ENCODE assay signal across 8 cellular contexts in genomic region chr3:28575748-28576589, GRCh38.
DNase-seq lines count a peak whose midpoint lies in the region; ATAC-seq and TF ChIP-seq lines count a peak whose summit lies in the region.

No MANE protein-coding gene starts in this region.

- H3K4me2 ChIP-seq in PC-3 (ENCODE audit: low read length), result peak overlapping the region; percentile 70

- no peaks in the 10 kb centered on the region for H3K9me3 ChIP-seq in PC-3 (ENCODE audit: low read length)
- H3K9me3 ChIP-seq in psoas muscle, result no peaks in the 10 kb centered on the region

- CTCF ChIA-PET in GM10248 (lab: Yijun Ruan, JAX) (no interaction called here), PC-3 (lab: Charles Lee) (no interaction called here)

- peak overlapping the region; percentile 33 for H2AFZ ChIP-seq in PC-3 (ENCODE audit: low read length)

- no peaks in the 10 kb centered on the region; the same call in 1 of the 2 replicates for H3K4me1 ChIP-seq in PC-3 (ENCODE audit: insufficient read depth, low read length)
- no peaks in the 10 kb centered on the region for H3K4me1 ChIP-seq in psoas muscle

- H3K9ac ChIP-seq in PC-3 (ENCODE audit: low read length), result no peak overlapping the region

- H3K36me3 Mint-ChIP-seq in CD14-positive monocyte, result peaks cover 0 to 3% of the 10 kb centered on the region in 2 donors
- H3K36me3 Mint-ChIP-seq in activated T-helper 1 cell treated with anti-CD3 and anti-CD28 coated beads, Interleukin-12 subunit alpha, Interleukin-12 subunit beta, Interleukin-2, Interleukin-4 antibody, amounts not matched to agents 30 ng/mL and 10 ng/mL and 1 ng/mL, durations not matched to agents 14 hours and 24 hours and 36 hours (ENCODE audit: low read depth), result no peaks in the 10 kb centered on the region

- ATAC-seq in PC-3 (peak; percentile 79), Right ventricle myocardium superior (ENCODE audit: poor library complexity) (peak; percentile 92), psoas muscle (peak; percentile 78 to 88 (median 82)), HG03457 (IDR thresholded peaks at IDR 0.05; ENCODE audit: unreplicated experiment) (no peak), HG02610 (IDR thresholded peaks at IDR 0.05; ENCODE audit: unreplicated experiment) (no peak)

- H3K4me3 Mint-ChIP-seq in CD14-positive monocyte, result peak overlapping the region in 1 of 2 donors; percentile 82
- no peak overlapping the region for H3K4me3 Mint-ChIP-seq in activated T-helper 1 cell treated with anti-CD3 and anti-CD28 coated beads, Interleukin-12 subunit alpha, Interleukin-12 subunit beta, Interleukin-2, Interleukin-4 antibody, amounts not matched to agents 30 ng/mL and 10 ng/mL and 1 ng/mL, durations not matched to agents 14 hours and 24 hours and 36 hours

- no peaks in the 10 kb centered on the region for H3K9me2 ChIP-seq in PC-3 (replicated peaks; ENCODE audit: low read length)

- H3K27me3 Mint-ChIP-seq in CD14-positive monocyte (ENCODE audit: low read depth in 3 of 3), result peaks cover 41 to 59% (median 50%) of the 10 kb centered on the region in 3 donors
- H3K27me3 Mint-ChIP-seq in activated T-helper 1 cell treated with anti-CD3 and anti-CD28 coated beads, Interleukin-12 subunit alpha, Interleukin-12 subunit beta, Interleukin-2, Interleukin-4 antibody, amounts not matched to agents 30 ng/mL and 10 ng/mL and 1 ng/mL, durations not matched to agents 14 hours and 24 hours and 36 hours (ENCODE audit: insufficient read depth), result peaks cover 45% of the 10 kb centered on the region

- BruUV-seq in PC-3 (replicated peaks; lab: Mats Ljungman, UMichigan), result no TSS peak

- H4K20me1 ChIP-seq in PC-3 (ENCODE audit: low read length), result no peaks in the 10 kb centered on the region

- POLR2A ChIA-PET in GM10248 (lab: Yijun Ruan, JAX) (no interaction called here), PC-3 (lab: Charles Lee; ENCODE audit: unreplicated experiment) (no interaction called here)

- DNase-seq in GM10248 (ENCODE audit: extremely low spot score), result peak; percentile 12
- no peak for DNase-seq in PC-3
- peak; percentile 43 for DNase-seq in Right ventricle myocardium superior
- DNase-seq in psoas muscle, result peak; percentile 49 to 56
- no peak for DNase-seq in CD14-positive monocyte (ENCODE audit: low spot score)
- no peak for DNase-seq in activated T-helper 1 cell treated with anti-CD3 and anti-CD28 coated beads, Interleukin-12 subunit alpha, Interleukin-12 subunit beta, Interleukin-2, Interleukin-4 antibody, amounts not matched to agents 30 ng/mL and 10 ng/mL and 1 ng/mL, durations not matched to agents 14 hours and 24 hours and 36 hours (ENCODE audit: low spot score)

- intact Hi-C loops in PC-3 (cut with micrococcal nuclease) (no loop called here), Right ventricle myocardium superior (cut with DNase I) (no loop called here), psoas muscle (cut with DNase I) (no loop called here), CD14-positive monocyte (cut with micrococcal nuclease) (no loop called here)
- intact Hi-C loops in activated T-helper 1 cell treated with anti-CD3 and anti-CD28 coated beads, Interleukin-12 subunit alpha, Interleukin-12 subunit beta, Interleukin-2, Interleukin-4 antibody, amounts not matched to agents 30 ng/mL and 10 ng/mL and 1 ng/mL, durations not matched to agents 14 hours and 24 hours and 36 hours (cut with micrococcal nuclease), result loop anchor here (5.0 kb wide), 1 partner anchor 859 kb away; no protein-coding TSS in a partner anchor

- no peak overlapping the region for H3K27ac ChIP-seq in PC-3 (ENCODE audit: low read length)
- H3K27ac ChIP-seq in psoas muscle, result no peak overlapping the region

- H3K27me3 ChIP-seq in PC-3 (ENCODE audit: low read length) (peaks cover 98% of the 10 kb centered on the region), psoas muscle (ENCODE audit: insufficient read depth in 3 of 3, low read length in 2 of 3) (no peaks in the 10 kb centered on the region)

- peaks cover 0 to 15% (median 7%) of the 10 kb centered on the region in 7 donors for H3K9me3 Mint-ChIP-seq in CD14-positive monocyte
- no peaks in the 10 kb centered on the region for H3K9me3 Mint-ChIP-seq in activated T-helper 1 cell treated with anti-CD3 and anti-CD28 coated beads, Interleukin-12 subunit alpha, Interleukin-12 subunit beta, Interleukin-2, Interleukin-4 antibody, amounts not matched to agents 30 ng/mL and 10 ng/mL and 1 ng/mL, durations not matched to agents 14 hours and 24 hours and 36 hours

- H3K4me3 ChIP-seq in PC-3 (ENCODE audit: low read length) (peak overlapping the region; percentile 47), psoas muscle (peak overlapping the region; percentile 78)

- TF ChIP-seq CTCF in GM10248 (IDR thresholded peaks at IDR 0.05; ENCODE audit: control extremely low read depth, extremely low read depth, low read depth, missing control alignments) (no peak), PC-3 (conservative IDR thresholded peaks at IDR 0.05; ENCODE audit: low read depth, low read length) (no peak), psoas muscle (IDR thresholded peaks at IDR 0.05) (no peak), CD14-positive monocyte (IDR thresholded peaks at IDR 0.05) (no peak)

- H3K36me3 ChIP-seq in PC-3 (ENCODE audit: low read depth, low read length) (no peaks in the 10 kb centered on the region), psoas muscle (ENCODE audit: insufficient read depth in 1 of 2, low read depth in 1 of 2) (no peaks in the 10 kb centered on the region)

- H3F3A ChIP-seq in PC-3 (ENCODE audit: low read length, unreplicated experiment), result no peaks in the 10 kb centered on the region

- H3K27ac Mint-ChIP-seq in CD14-positive monocyte, result no peak overlapping the region
- H3K27ac Mint-ChIP-seq in activated T-helper 1 cell treated with anti-CD3 and anti-CD28 coated beads, Interleukin-12 subunit alpha, Interleukin-12 subunit beta, Interleukin-2, Interleukin-4 antibody, amounts not matched to agents 30 ng/mL and 10 ng/mL and 1 ng/mL, durations not matched to agents 14 hours and 24 hours and 36 hours, result no peak overlapping the region

- H3K79me2 ChIP-seq in PC-3 (ENCODE audit: low read length), result no peaks in the 10 kb centered on the region

- 1% methylated on average over 34 to 75 of the region's 75 CpGs for WGBS in psoas muscle, 3 donors

- H3K4me1 Mint-ChIP-seq in CD14-positive monocyte, result peaks cover 2% of the 10 kb centered on the region
- H3K4me1 Mint-ChIP-seq in activated T-helper 1 cell treated with anti-CD3 and anti-CD28 coated beads, Interleukin-12 subunit alpha, Interleukin-12 subunit beta, Interleukin-2, Interleukin-4 antibody, amounts not matched to agents 30 ng/mL and 10 ng/mL and 1 ng/mL, durations not matched to agents 14 hours and 24 hours and 36 hours (ENCODE audit: low read depth), result peaks cover 9% of the 10 kb centered on the region

Comparison
In these comparisons a context has a peak if more than half of its experiments do, and no peak if none do; other contexts are left out.
1. DNase-seq: peak in GM10248 (single experiment), Right ventricle myocardium superior (single experiment) and psoas muscle (2 of 2); none in PC-3 (single experiment), CD14-positive monocyte (single experiment) and activated T-helper 1 cell treated with anti-CD3 and anti-CD28 coated beads, Interleukin-12 subunit alpha, Interleukin-12 subunit beta, Interleukin-2, Interleukin-4 antibody, amounts not matched to agents 30 ng/mL and 10 ng/mL and 1 ng/mL, durations not matched to agents 14 hours and 24 hours and 36 hours (single experiment).
2. ATAC-seq: peak in PC-3 (single experiment), Right ventricle myocardium superior (single experiment) and psoas muscle (4 of 4); none in HG03457 (single experiment) and HG02610 (single experiment).